ENCODE assay signal across 23 cellular contexts in the genomic region with DNA sequence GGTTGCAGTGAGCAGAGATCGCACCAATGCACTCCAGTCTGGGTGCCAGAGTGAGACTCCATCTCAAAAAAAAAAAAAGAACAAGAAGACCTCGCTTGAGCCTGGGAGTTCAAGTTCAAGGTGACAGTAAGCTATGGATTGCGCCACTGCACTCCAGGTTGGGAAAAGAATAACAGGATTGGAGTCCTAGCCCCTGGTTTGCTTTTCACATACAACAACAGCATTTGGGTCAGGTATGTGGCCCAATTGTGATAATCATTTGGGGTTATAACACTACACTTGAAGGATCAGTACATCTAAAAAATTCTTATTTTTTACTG. TPM values are rescaled to one million over a fixed set of nuclear protein-coding genes. Genes with fewer than 3 reads are reported as not detected.
"Had no signal": no experiment of that assay in that cellular context is flagged by ENCODE, and none has a peak within 500 bp of the region (broad histone marks: within the 10 kb centered on the region; RNA-seq: fewer than 3 reads in every experiment).

No MANE protein-coding gene starts in this region.

- FAIRE-seq: colon, endometrium, islet of Langerhans, keratinocyte had no signal

- H3K36me3 ChIP-seq: gastrocnemius medialis, left lung had no signal

- H3K27ac Mint-ChIP-seq: dendritic cell treated with granulocyte-macrophage colony-stimulating factor and Interleukin-4, amounts not matched to agents 40 ng/mL and 50 ng/mL, for 4 days; effector memory CD8-positive, alpha-beta T cell; endodermal cell; mesothelial cell of epicardium had no signal

- H3K27me3 ChIP-seq: esophagus squamous epithelium, gastrocnemius medialis, heart right ventricle had no signal

- DNase-seq: esophagus squamous epithelium, gastrocnemius medialis, hippocampal formation had no signal

- H3K4me3 ChIP-seq: coronary artery, esophagus squamous epithelium, gastrocnemius medialis, heart right ventricle, left lung, lower lobe of right lung, mucosa of descending colon had no signal

- H3K4me3 Mint-ChIP-seq: dendritic cell treated with granulocyte-macrophage colony-stimulating factor and Interleukin-4, amounts not matched to agents 40 ng/mL and 50 ng/mL, for 4 days; effector memory CD8-positive, alpha-beta T cell; endodermal cell; mesothelial cell of epicardium had no signal

- H3K9me3 Mint-ChIP-seq: dendritic cell treated with granulocyte-macrophage colony-stimulating factor and Interleukin-4, amounts not matched to agents 40 ng/mL and 50 ng/mL, for 4 days; effector memory CD8-positive, alpha-beta T cell had no signal

- ATAC-seq: effector memory CD8-positive, alpha-beta T cell; gastrocnemius medialis; heart right ventricle; left cardiac atrium; left ventricle myocardium superior had no signal

- H3K9me3 ChIP-seq: esophagus squamous epithelium, gastrocnemius medialis, heart right ventricle, left lung, lower lobe of right lung, mucosa of descending colon had no signal

- H3K27ac ChIP-seq: coronary artery, epithelial cell of prostate, esophagus squamous epithelium, gastrocnemius medialis, heart right ventricle, left lung, lower lobe of right lung had no signal

- H3K27me3 Mint-ChIP-seq: dendritic cell treated with granulocyte-macrophage colony-stimulating factor and Interleukin-4, amounts not matched to agents 40 ng/mL and 50 ng/mL, for 4 days; effector memory CD8-positive, alpha-beta T cell had no signal

RNA-seq across cellular contexts. Expression of a gene that starts 23.5 kb away (rescaled TPM):
- total RNA-seq: dermis microvascular lymphatic vessel endothelial cell, endodermal cell, glomerular endothelial cell, lung microvascular endothelial cell, mesothelial cell of epicardium, myocyte had no signal
- polyA plus RNA-seq: keratinocyte had no signal
